32 cellular contexts compared by ENCODE assay signal in genomic region chr10:118751272-118751671, GRCh38.
"Had no signal": no experiment of that assay in that cellular context is flagged by ENCODE, and none has a peak within 500 bp of the region (broad histone marks: within the 10 kb centered on the region; RNA-seq: fewer than 3 reads in every experiment).

No MANE protein-coding gene starts in this region.

- H3K27me3 Mint-ChIP-seq: activated T-cell treated with anti-CD3 and anti-CD28 coated beads, Interleukin-2, amount 50 U/mL, for 24 hours; stimulated activated naive CD8-positive, alpha-beta T cell treated with anti-CD3 and anti-CD28 coated beads, Interleukin-15, amount 100 ng/mL, for 72 hours; T-helper 17 cell had no signal

- H3K36me3 Mint-ChIP-seq: natural killer cell treated with Interleukin-12 subunit alpha and Interleukin-12 subunit beta and Interleukin-15 and Interleukin-18, amount 100 ng/mL, for 72 hours had no signal

- H3K36me3 ChIP-seq: left ventricle myocardium inferior, pancreas, prostate gland, sigmoid colon, thyroid gland, upper lobe of left lung, vagina had no signal

- H3K4me3 Mint-ChIP-seq: activated CD4-positive, alpha-beta memory T cell treated with anti-CD3 and anti-CD28 coated beads, Interleukin-2, amount 10 ng/mL, durations not matched to agents 7 days and 5 days; activated CD4-positive, alpha-beta T cell treated with anti-CD3 and anti-CD28 coated beads, Interleukin-2, amount 10 ng/mL, durations not matched to agents 7 days and 5 days; activated naive CD8-positive, alpha-beta T cell treated with anti-CD3 and anti-CD28 coated beads, Interleukin-2, amount 50 U/mL, for 24 hours; activated T-cell treated with anti-CD3 and anti-CD28 coated beads, Interleukin-2, amount 50 U/mL, for 24 hours; natural killer cell treated with Interleukin-12 subunit alpha and Interleukin-12 subunit beta and Interleukin-15 and Interleukin-18, amount 100 ng/mL, for 72 hours; stimulated activated memory B cell treated with anti-CD40 and anti-IgM and Interleukin-4, amounts not matched to agents 10 μg/mL and 1 μg/mL and 100 μg/mL, for 72 hours; stimulated activated naive CD8-positive, alpha-beta T cell treated with anti-CD3 and anti-CD28 coated beads, Interleukin-15, amount 100 ng/mL, for 72 hours; T-helper 17 cell had no signal

- H3K27ac Mint-ChIP-seq: activated CD4-positive, alpha-beta memory T cell treated with anti-CD3 and anti-CD28 coated beads, Interleukin-2, amount 10 ng/mL, durations not matched to agents 7 days and 5 days; activated CD4-positive, alpha-beta T cell treated with anti-CD3 and anti-CD28 coated beads, Interleukin-2, amount 10 ng/mL, durations not matched to agents 7 days and 5 days; activated naive CD8-positive, alpha-beta T cell treated with anti-CD3 and anti-CD28 coated beads, Interleukin-2, amount 50 U/mL, for 24 hours; activated T-cell treated with anti-CD3 and anti-CD28 coated beads, Interleukin-2, amount 50 U/mL, for 24 hours; natural killer cell treated with Interleukin-12 subunit alpha and Interleukin-12 subunit beta and Interleukin-15 and Interleukin-18, amount 100 ng/mL, for 72 hours; stimulated activated memory B cell treated with anti-CD40 and anti-IgM and Interleukin-4, amounts not matched to agents 10 μg/mL and 1 μg/mL and 100 μg/mL, for 72 hours; stimulated activated naive CD8-positive, alpha-beta T cell treated with anti-CD3 and anti-CD28 coated beads, Interleukin-15, amount 100 ng/mL, for 72 hours; T-helper 17 cell had no signal

- H3K9me3 ChIP-seq: gastroesophageal sphincter, heart left ventricle, left ventricle myocardium inferior, mucosa of descending colon, neutrophil, pancreas, prostate gland, sigmoid colon, thyroid gland, upper lobe of left lung, vagina had no signal

- H3K9me3 Mint-ChIP-seq: activated CD4-positive, alpha-beta memory T cell treated with anti-CD3 and anti-CD28 coated beads, Interleukin-2, amount 10 ng/mL, durations not matched to agents 7 days and 5 days; activated CD4-positive, alpha-beta T cell treated with anti-CD3 and anti-CD28 coated beads, Interleukin-2, amount 10 ng/mL, durations not matched to agents 7 days and 5 days; activated T-cell treated with anti-CD3 and anti-CD28 coated beads, Interleukin-2, amount 50 U/mL, for 24 hours; natural killer cell treated with Interleukin-12 subunit alpha and Interleukin-12 subunit beta and Interleukin-15 and Interleukin-18, amount 100 ng/mL, for 72 hours; stimulated activated naive CD8-positive, alpha-beta T cell treated with anti-CD3 and anti-CD28 coated beads, Interleukin-15, amount 100 ng/mL, for 72 hours had no signal

- H3K27me3 ChIP-seq: gastroesophageal sphincter, heart left ventricle, pancreas, sigmoid colon, thyroid gland, upper lobe of left lung, vagina had no signal

- H3K27ac ChIP-seq: gastroesophageal sphincter, heart left ventricle, left ventricle myocardium inferior, neutrophil, pancreas, prostate gland, sigmoid colon, thyroid gland, upper lobe of left lung, vagina, WERI-Rb-1 had no signal

- H3K4me3 ChIP-seq: gastroesophageal sphincter, heart left ventricle, left ventricle myocardium inferior, lung, mucosa of descending colon, pancreas, prostate gland, sigmoid colon, thyroid gland, upper lobe of left lung, vagina had no signal

- ATAC-seq: activated naive CD8-positive, alpha-beta T cell treated with anti-CD3 and anti-CD28 coated beads, Interleukin-2, amount 50 U/mL, for 24 hours; gastroesophageal sphincter; heart left ventricle; mucosa of descending colon; natural killer cell treated with Interleukin-12 subunit alpha and Interleukin-12 subunit beta and Interleukin-15 and Interleukin-18, amount 100 ng/mL, for 72 hours; pancreas; stimulated activated memory B cell treated with anti-CD40 and anti-IgM and Interleukin-4, amounts not matched to agents 10 μg/mL and 1 μg/mL and 100 μg/mL, for 72 hours; stimulated activated naive CD8-positive, alpha-beta T cell treated with anti-CD3 and anti-CD28 coated beads, Interleukin-15, amount 100 ng/mL, for 72 hours; T-helper 17 cell had no signal

- DNase-seq: activated CD4-positive, alpha-beta memory T cell treated with anti-CD3 and anti-CD28 coated beads, Interleukin-2, amount 10 ng/mL, durations not matched to agents 7 days and 5 days; activated CD4-positive, alpha-beta T cell treated with anti-CD3 and anti-CD28 coated beads for 1 hour; activated CD4-positive, alpha-beta T cell treated with anti-CD3 and anti-CD28 coated beads, Interleukin-2, amount 10 ng/mL, durations not matched to agents 7 days and 5 days; activated CD8-positive, alpha-beta memory T cell treated with anti-CD3 and anti-CD28 coated beads, Interleukin-2, amount 50 U/mL, for 48 hours; activated gamma-delta T cell; activated naive CD4-positive, alpha-beta T cell treated with anti-CD3 and anti-CD28 coated beads, Interleukin-2, amount 50 U/mL, for 16 hours; activated naive CD8-positive, alpha-beta T cell treated with anti-CD3 and anti-CD28 coated beads, Interleukin-2, amount 50 U/mL, for 24 hours; activated T-cell treated with anti-CD3 and anti-CD28 coated beads, Interleukin-2, amount 50 U/mL, for 24 hours; amygdala; effector CD8-positive, alpha-beta T cell; erythroblast; heart left ventricle; left ventricle myocardium inferior; mucosa of descending colon; pancreas; sigmoid colon; small intestine; stimulated activated CD4-positive, alpha-beta T cell treated with anti-CD3 and anti-CD28 coated beads, Interleukin-4, amount 100 ng/mL, for 24 hours; stimulated activated naive CD8-positive, alpha-beta T cell treated with anti-CD3 and anti-CD28 coated beads, Interleukin-15, amount 100 ng/mL, for 72 hours; SW 1271; T-helper 17 cell; T1000; thyroid gland; upper lobe of left lung; WERI-Rb-1 had no signal
